Comparison of ENCODE assay signal across 37 cellular contexts in genomic region chr10:74995806-74996205, GRCh38.
"Had no signal": no experiment of that assay in that cellular context is flagged by ENCODE, and none has a peak within 500 bp of the region (broad histone marks: within the 10 kb centered on the region; RNA-seq: fewer than 3 reads in every experiment).

No MANE protein-coding gene starts in this region.

- H3K27me3 Mint-ChIP-seq: activated CD4-positive, alpha-beta memory T cell treated with anti-CD3 and anti-CD28 coated beads, Interleukin-2, amount 10 ng/mL, durations not matched to agents 7 days and 5 days; activated CD4-positive, alpha-beta T cell treated with anti-CD3 and anti-CD28 coated beads, Interleukin-2, amount 10 ng/mL, durations not matched to agents 24 days and 14 days; activated CD8-positive, alpha-beta memory T cell treated with anti-CD3 and anti-CD28 coated beads, Interleukin-2, amount 10 ng/mL, durations not matched to agents 7 days and 5 days; activated naive CD4-positive, alpha-beta T cell treated with anti-CD3 and anti-CD28 coated beads, Interleukin-2, amount 50 U/mL, for 24 hours; activated naive CD8-positive, alpha-beta T cell treated with anti-CD3 and anti-CD28 coated beads, Interleukin-2, amount 10 ng/mL, durations not matched to agents 7 days and 5 days; central memory CD8-positive, alpha-beta T cell had no signal

- ATAC-seq: activated CD8-positive, alpha-beta memory T cell treated with anti-CD3 and anti-CD28 coated beads, Interleukin-2, amount 10 ng/mL, durations not matched to agents 7 days and 5 days; activated T-cell treated with anti-CD3 and anti-CD28 coated beads, Interleukin-2, amount 50 U/mL, for 72 hours had no signal

- H3K27me3 ChIP-seq: ascending aorta, cardiac muscle cell, MG63, Peyer's patch, SJSA1 had no signal

- H3K36me3 ChIP-seq: SJSA1, WERI-Rb-1 had no signal

- H3K27ac ChIP-seq: ascending aorta, cardiac muscle cell, Peyer's patch, SJSA1, WERI-Rb-1 had no signal

- DNase-seq: activated CD4-positive, alpha-beta memory T cell treated with anti-CD3 and anti-CD28 coated beads, Interleukin-2, amount 10 ng/mL, durations not matched to agents 7 days and 5 days; activated CD4-positive, alpha-beta T cell treated with anti-CD3 and anti-CD28 coated beads for 1 hour; activated CD4-positive, alpha-beta T cell treated with anti-CD3 and anti-CD28 coated beads, Interleukin-2, amount 10 ng/mL, durations not matched to agents 24 days and 14 days; activated CD4-positive, CD25-positive, alpha-beta regulatory T cell; activated CD8-positive, alpha-beta memory T cell treated with anti-CD3 and anti-CD28 coated beads for 24 hours; activated CD8-positive, alpha-beta memory T cell treated with anti-CD3 and anti-CD28 coated beads, Interleukin-2, amount 10 ng/mL, durations not matched to agents 7 days and 5 days; activated gamma-delta T cell; activated naive CD4-positive, alpha-beta T cell treated with Interleukin-2 at 50 U/mL for 16 hours; activated naive CD8-positive, alpha-beta T cell treated with anti-CD3 and anti-CD28 coated beads, Interleukin-2, amount 10 ng/mL, durations not matched to agents 7 days and 5 days; activated T-cell treated with anti-CD3 and anti-CD28 coated beads, Interleukin-2, amount 50 U/mL, for 1 hour; activated T-cell treated with anti-CD3 and anti-CD28 coated beads, Interleukin-2, amount 50 U/mL, for 72 hours; amygdala; Kasumi-1; MG63; MV-4-11; NCI-H146; NCI-H187; NCI-H2029 treated with DMSO at 0.1 percent for 48 hours; NCI-H2107; NCI-H2171; NCI-H510A; NCI-H526; NK-92 treated with Interleukin-12 subunit alpha and Interleukin-12 subunit beta, amount 100 ng/mL, for 24 hours; PC-3; Peyer's patch; RPMI8226; SHP77 treated with DMSO at 0.1 percent for 48 hours; SK-N-SH; T1000; WERI-Rb-1 had no signal

- H3K4me2 ChIP-seq: SK-N-SH had no signal

- H3K4me3 Mint-ChIP-seq: activated CD4-positive, alpha-beta memory T cell treated with anti-CD3 and anti-CD28 coated beads, Interleukin-2, amount 10 ng/mL, durations not matched to agents 7 days and 5 days; activated CD4-positive, alpha-beta T cell treated with anti-CD3 and anti-CD28 coated beads, Interleukin-2, amount 10 ng/mL, durations not matched to agents 24 days and 14 days; activated CD8-positive, alpha-beta memory T cell treated with anti-CD3 and anti-CD28 coated beads, Interleukin-2, amount 10 ng/mL, durations not matched to agents 7 days and 5 days; activated naive CD4-positive, alpha-beta T cell treated with anti-CD3 and anti-CD28 coated beads, Interleukin-2, amount 50 U/mL, for 24 hours; activated naive CD8-positive, alpha-beta T cell treated with anti-CD3 and anti-CD28 coated beads, Interleukin-2, amount 10 ng/mL, durations not matched to agents 7 days and 5 days; activated T-cell treated with anti-CD3 and anti-CD28 coated beads, Interleukin-2, amount 50 U/mL, for 72 hours; central memory CD8-positive, alpha-beta T cell; T-helper 1 cell treated with Interleukin-12 subunit alpha and Interleukin-12 subunit beta and Interleukin-4 antibody, amounts not matched to agents 30 μg/mL and 1 μg/mL, for 36 hours had no signal

- H3K9me3 Mint-ChIP-seq: activated CD4-positive, alpha-beta memory T cell treated with anti-CD3 and anti-CD28 coated beads, Interleukin-2, amount 10 ng/mL, durations not matched to agents 7 days and 5 days; activated naive CD4-positive, alpha-beta T cell treated with anti-CD3 and anti-CD28 coated beads, Interleukin-2, amount 50 U/mL, for 24 hours; activated naive CD8-positive, alpha-beta T cell treated with anti-CD3 and anti-CD28 coated beads, Interleukin-2, amount 10 ng/mL, durations not matched to agents 7 days and 5 days; activated T-cell treated with anti-CD3 and anti-CD28 coated beads, Interleukin-2, amount 50 U/mL, for 72 hours; activated T-helper 2 cell treated with anti-CD3 and anti-CD28 coated beads, Interferon-gamma antibody, Interleukin-2, Interleukin-4, amounts not matched to agents 10 μg/mL and 5 μg/mL and 100 μg/mL, durations not matched to agents 14 hours and 24 hours and 36 hours; central memory CD8-positive, alpha-beta T cell; T-helper 1 cell treated with Interleukin-12 subunit alpha and Interleukin-12 subunit beta and Interleukin-4 antibody, amounts not matched to agents 30 μg/mL and 1 μg/mL, for 36 hours had no signal

- H3K4me1 ChIP-seq: ascending aorta, Peyer's patch, SJSA1 had no signal

- H3K9me3 ChIP-seq: ascending aorta, MG63, Peyer's patch, SJSA1, SK-N-SH had no signal

- H3K27ac Mint-ChIP-seq: activated CD4-positive, alpha-beta memory T cell treated with anti-CD3 and anti-CD28 coated beads, Interleukin-2, amount 10 ng/mL, durations not matched to agents 7 days and 5 days; activated CD4-positive, alpha-beta T cell treated with anti-CD3 and anti-CD28 coated beads, Interleukin-2, amount 10 ng/mL, durations not matched to agents 24 days and 14 days; activated naive CD4-positive, alpha-beta T cell treated with anti-CD3 and anti-CD28 coated beads, Interleukin-2, amount 50 U/mL, for 24 hours; activated naive CD8-positive, alpha-beta T cell treated with anti-CD3 and anti-CD28 coated beads, Interleukin-2, amount 10 ng/mL, durations not matched to agents 7 days and 5 days; activated T-cell treated with anti-CD3 and anti-CD28 coated beads, Interleukin-2, amount 50 U/mL, for 72 hours; T-helper 1 cell treated with Interleukin-12 subunit alpha and Interleukin-12 subunit beta and Interleukin-4 antibody, amounts not matched to agents 30 μg/mL and 1 μg/mL, for 36 hours had no signal

- H3K4me3 ChIP-seq: ascending aorta, cardiac muscle cell, MG63, Peyer's patch, SJSA1 had no signal

- H3K9ac ChIP-seq: SK-N-SH had no signal
